Comparison of ENCODE assay signal across 29 cellular contexts in the genomic region with DNA sequence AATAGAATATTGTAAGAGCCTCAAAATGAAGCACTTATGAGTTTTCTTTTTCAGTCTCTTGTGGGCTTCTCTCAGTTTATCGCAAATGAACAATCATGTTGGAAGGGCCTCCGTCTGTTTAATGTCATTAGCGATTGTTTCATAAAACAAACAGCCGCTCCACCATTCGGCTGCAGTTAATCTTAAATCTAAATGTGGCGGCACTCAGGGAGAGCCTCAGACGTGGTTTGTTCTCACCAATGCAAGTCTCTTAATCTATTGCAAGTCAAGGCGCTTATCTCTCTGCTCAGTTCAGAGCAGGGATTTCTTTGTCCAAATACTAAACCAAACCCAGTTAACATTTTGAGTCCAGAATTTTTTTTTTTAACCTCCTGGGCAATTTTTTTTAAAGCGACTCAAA. TPM values are rescaled to one million over a fixed set of nuclear protein-coding genes. Genes with fewer than 3 reads are reported as not detected.
"Had no signal": no experiment of that assay in that cellular context is flagged by ENCODE, and none has a peak within 500 bp of the region (broad histone marks: within the 10 kb centered on the region; RNA-seq: fewer than 3 reads in every experiment).

No MANE protein-coding gene starts in this region.

- H3K4me1 Mint-ChIP-seq: activated CD4-positive, alpha-beta T cell treated with anti-CD3 and anti-CD28 coated beads, Interleukin-2, amount 10 ng/mL, durations not matched to agents 7 days and 5 days; activated CD8-positive, alpha-beta memory T cell treated with anti-CD3 and anti-CD28 coated beads, Interleukin-2, amount 10 ng/mL, durations not matched to agents 7 days and 5 days; activated naive CD8-positive, alpha-beta T cell treated with anti-CD3 and anti-CD28 coated beads, Interleukin-2, amount 50 U/mL, for 24 hours; memory B cell; stimulated activated effector memory CD8-positive, alpha-beta T cell treated with anti-CD3 and anti-CD28 coated beads, Interleukin-12 subunit alpha, Interleukin-12 subunit beta, amount 100 ng/mL, for 72 hours; stimulated activated naive CD8-positive, alpha-beta T cell treated with anti-CD3 and anti-CD28 coated beads, Interleukin-15, amount 100 ng/mL, for 72 hours had no signal

- ATAC-seq: activated CD8-positive, alpha-beta memory T cell treated with anti-CD3 and anti-CD28 coated beads, Interleukin-2, amount 10 ng/mL, durations not matched to agents 7 days and 5 days; activated CD8-positive, alpha-beta T cell treated with anti-CD3 and anti-CD28 coated beads for 36 hours; activated naive CD8-positive, alpha-beta T cell treated with anti-CD3 and anti-CD28 coated beads, Interleukin-2, amount 50 U/mL, for 24 hours; esophagus mucosa; pancreas; right lobe of liver; stimulated activated effector memory CD8-positive, alpha-beta T cell treated with anti-CD3 and anti-CD28 coated beads, Interleukin-12 subunit alpha, Interleukin-12 subunit beta, amount 100 ng/mL, for 72 hours; stimulated activated naive CD8-positive, alpha-beta T cell treated with anti-CD3 and anti-CD28 coated beads, Interleukin-15, amount 100 ng/mL, for 72 hours had no signal

- H3K4me3 ChIP-seq: pancreas, right lobe of liver, skin epidermis, transverse colon, uterus had no signal

- H3K27me3 Mint-ChIP-seq: activated CD4-positive, alpha-beta T cell treated with anti-CD3 and anti-CD28 coated beads, Interleukin-2, amount 10 ng/mL, durations not matched to agents 7 days and 5 days; activated CD8-positive, alpha-beta memory T cell treated with anti-CD3 and anti-CD28 coated beads, Interleukin-2, amount 10 ng/mL, durations not matched to agents 7 days and 5 days; activated CD8-positive, alpha-beta T cell treated with anti-CD3 and anti-CD28 coated beads for 36 hours; activated naive CD8-positive, alpha-beta T cell treated with anti-CD3 and anti-CD28 coated beads, Interleukin-2, amount 50 U/mL, for 24 hours; dendritic cell treated with granulocyte-macrophage colony-stimulating factor and Interleukin-4, amounts not matched to agents 40 ng/mL and 50 ng/mL, for 4 days; memory B cell; stimulated activated naive CD8-positive, alpha-beta T cell treated with anti-CD3 and anti-CD28 coated beads, Interleukin-15, amount 100 ng/mL, for 72 hours had no signal

- H3K9me3 ChIP-seq: pancreas, right lobe of liver, transverse colon, uterus had no signal

- H3K27ac Mint-ChIP-seq: activated CD4-positive, alpha-beta T cell treated with anti-CD3 and anti-CD28 coated beads, Interleukin-2, amount 10 ng/mL, durations not matched to agents 7 days and 5 days; activated CD8-positive, alpha-beta memory T cell treated with anti-CD3 and anti-CD28 coated beads, Interleukin-2, amount 10 ng/mL, durations not matched to agents 7 days and 5 days; activated CD8-positive, alpha-beta T cell treated with anti-CD3 and anti-CD28 coated beads for 36 hours; activated naive CD8-positive, alpha-beta T cell treated with anti-CD3 and anti-CD28 coated beads, Interleukin-2, amount 50 U/mL, for 24 hours; activated T-helper 1 cell treated with anti-CD3 and anti-CD28 coated beads, Interleukin-12 subunit alpha, Interleukin-12 subunit beta, Interleukin-2, Interleukin-4 antibody, amounts not matched to agents 30 ng/mL and 10 ng/mL and 1 ng/mL, durations not matched to agents 14 hours and 24 hours and 36 hours; dendritic cell treated with granulocyte-macrophage colony-stimulating factor and Interleukin-4, amounts not matched to agents 40 ng/mL and 50 ng/mL, for 4 days; memory B cell; nephron; stimulated activated effector memory CD8-positive, alpha-beta T cell treated with anti-CD3 and anti-CD28 coated beads, Interleukin-12 subunit alpha, Interleukin-12 subunit beta, amount 100 ng/mL, for 72 hours; stimulated activated naive CD8-positive, alpha-beta T cell treated with anti-CD3 and anti-CD28 coated beads, Interleukin-15, amount 100 ng/mL, for 72 hours; T-helper 2 cell treated with Interferon-gamma antibody and Interleukin-4, amounts not matched to agents 5 μg/mL and 100 μg/mL, for 36 hours had no signal

- H3K27ac ChIP-seq: pancreas, right lobe of liver, skin epidermis, transverse colon, uterus, VCaP had no signal

- H3K27me3 ChIP-seq: pancreas, right lobe of liver, transverse colon, uterus had no signal

- H3K36me3 ChIP-seq: pancreas, right lobe of liver, transverse colon, uterus had no signal

- H3K4me3 Mint-ChIP-seq: activated CD4-positive, alpha-beta T cell treated with anti-CD3 and anti-CD28 coated beads, Interleukin-2, amount 10 ng/mL, durations not matched to agents 7 days and 5 days; activated CD8-positive, alpha-beta memory T cell treated with anti-CD3 and anti-CD28 coated beads, Interleukin-2, amount 10 ng/mL, durations not matched to agents 7 days and 5 days; activated CD8-positive, alpha-beta T cell treated with anti-CD3 and anti-CD28 coated beads for 36 hours; activated naive CD8-positive, alpha-beta T cell treated with anti-CD3 and anti-CD28 coated beads, Interleukin-2, amount 50 U/mL, for 24 hours; activated T-helper 1 cell treated with anti-CD3 and anti-CD28 coated beads, Interleukin-12 subunit alpha, Interleukin-12 subunit beta, Interleukin-2, Interleukin-4 antibody, amounts not matched to agents 30 ng/mL and 10 ng/mL and 1 ng/mL, durations not matched to agents 14 hours and 24 hours and 36 hours; dendritic cell treated with granulocyte-macrophage colony-stimulating factor and Interleukin-4, amounts not matched to agents 40 ng/mL and 50 ng/mL, for 4 days; memory B cell; nephron; stimulated activated effector memory CD8-positive, alpha-beta T cell treated with anti-CD3 and anti-CD28 coated beads, Interleukin-12 subunit alpha, Interleukin-12 subunit beta, amount 100 ng/mL, for 72 hours; stimulated activated naive CD8-positive, alpha-beta T cell treated with anti-CD3 and anti-CD28 coated beads, Interleukin-15, amount 100 ng/mL, for 72 hours; T-helper 2 cell treated with Interferon-gamma antibody and Interleukin-4, amounts not matched to agents 5 μg/mL and 100 μg/mL, for 36 hours had no signal

- H3K9me3 Mint-ChIP-seq: activated CD4-positive, alpha-beta T cell treated with anti-CD3 and anti-CD28 coated beads, Interleukin-2, amount 10 ng/mL, durations not matched to agents 7 days and 5 days; activated T-helper 1 cell treated with anti-CD3 and anti-CD28 coated beads, Interleukin-12 subunit alpha, Interleukin-12 subunit beta, Interleukin-2, Interleukin-4 antibody, amounts not matched to agents 30 ng/mL and 10 ng/mL and 1 ng/mL, durations not matched to agents 14 hours and 24 hours and 36 hours; dendritic cell treated with granulocyte-macrophage colony-stimulating factor and Interleukin-4, amounts not matched to agents 40 ng/mL and 50 ng/mL, for 4 days; memory B cell; nephron; stimulated activated naive CD8-positive, alpha-beta T cell treated with anti-CD3 and anti-CD28 coated beads, Interleukin-15, amount 100 ng/mL, for 72 hours; T-helper 2 cell treated with Interferon-gamma antibody and Interleukin-4, amounts not matched to agents 5 μg/mL and 100 μg/mL, for 36 hours had no signal

- H3K4me1 ChIP-seq: pancreas, right lobe of liver, transverse colon, uterus had no signal

- H3K36me3 Mint-ChIP-seq: activated CD8-positive, alpha-beta memory T cell treated with anti-CD3 and anti-CD28 coated beads, Interleukin-2, amount 10 ng/mL, durations not matched to agents 7 days and 5 days; memory B cell; stimulated activated effector memory CD8-positive, alpha-beta T cell treated with anti-CD3 and anti-CD28 coated beads, Interleukin-12 subunit alpha, Interleukin-12 subunit beta, amount 100 ng/mL, for 72 hours had no signal

- DNase-seq: activated CD4-positive, alpha-beta T cell treated with anti-CD3 and anti-CD28 coated beads, Interleukin-2, amount 10 ng/mL, durations not matched to agents 7 days and 5 days; activated CD4-positive, CD25-positive, alpha-beta regulatory T cell treated with anti-CD3 and anti-CD28 coated beads, Interleukin-2, amount 50 U/mL, for 72 hours; activated CD8-positive, alpha-beta memory T cell treated with anti-CD3 and anti-CD28 coated beads, Interleukin-2, amount 10 ng/mL, durations not matched to agents 7 days and 5 days; activated CD8-positive, alpha-beta T cell treated with anti-CD3 and anti-CD28 coated beads for 36 hours; activated gamma-delta T cell; activated naive CD4-positive, alpha-beta T cell treated with anti-CD3 and anti-CD28 coated beads, Interleukin-2, amount 50 U/mL, for 16 hours; activated naive CD8-positive, alpha-beta T cell treated with anti-CD3 and anti-CD28 coated beads, Interleukin-2, amount 50 U/mL, for 24 hours; activated T-cell treated with anti-CD3 and anti-CD28 coated beads for 4 hours; caudate nucleus; effector CD4-positive, alpha-beta T cell; foreskin melanocyte; hippocampal formation; kidney glomerular epithelial cell; pancreas; right lobe of liver; stimulated activated CD4-positive, alpha-beta T cell treated with anti-CD3 and anti-CD28 coated beads, Interleukin-2, amount 100 ng/mL, for 24 hours; stimulated activated naive CD8-positive, alpha-beta T cell treated with anti-CD3 and anti-CD28 coated beads, Interleukin-15, amount 100 ng/mL, for 72 hours; transverse colon; uterus had no signal

RNA-seq across cellular contexts. Expression of a gene that starts 35.0 kb away (rescaled TPM):
- total RNA-seq: activated CD4-positive, alpha-beta T cell treated with anti-CD3 and anti-CD28 coated beads, Interleukin-2, amount 10 ng/mL, durations not matched to agents 7 days and 5 days; activated CD8-positive, alpha-beta memory T cell treated with anti-CD3 and anti-CD28 coated beads, Interleukin-2, amount 10 ng/mL, durations not matched to agents 7 days and 5 days; activated CD8-positive, alpha-beta T cell treated with anti-CD3 and anti-CD28 coated beads for 36 hours; activated T-helper 1 cell treated with anti-CD3 and anti-CD28 coated beads, Interleukin-12 subunit alpha, Interleukin-12 subunit beta, Interleukin-2, Interleukin-4 antibody, amounts not matched to agents 30 ng/mL and 10 ng/mL and 1 ng/mL, durations not matched to agents 14 hours and 24 hours and 36 hours; pulmonary artery endothelial cell had no signal
